Comparison of ENCODE assay signal across 29 cellular contexts in genomic region chr3:85903434-85903833, GRCh38.
"Had no signal": no experiment of that assay in that cellular context is flagged by ENCODE, and none has a peak within 500 bp of the region (broad histone marks: within the 10 kb centered on the region; RNA-seq: fewer than 3 reads in every experiment).

No MANE protein-coding gene starts in this region.

- H3K4me1 Mint-ChIP-seq: activated CD4-positive, alpha-beta T cell treated with anti-CD3 and anti-CD28 coated beads for 36 hours; activated CD4-positive, alpha-beta T cell treated with anti-CD3 and anti-CD28 coated beads, Interleukin-2, amount 10 ng/mL, durations not matched to agents 7 days and 5 days; activated naive CD4-positive, alpha-beta T cell treated with anti-CD3 and anti-CD28 coated beads, Interleukin-2, amount 10 ng/mL, durations not matched to agents 7 days and 5 days; activated naive CD8-positive, alpha-beta T cell treated with anti-CD3 and anti-CD28 coated beads, Interleukin-2, amount 50 U/mL, for 24 hours; brain had no signal

- H3K4me2 ChIP-seq: PC-9 had no signal

- H3K4me3 ChIP-seq: PC-9 had no signal

- H3K27ac ChIP-seq: PC-9 had no signal

- DNase-seq: activated CD4-positive, alpha-beta T cell treated with anti-CD3 and anti-CD28 coated beads for 36 hours; activated CD4-positive, alpha-beta T cell treated with anti-CD3 and anti-CD28 coated beads, Interleukin-2, amount 10 ng/mL, durations not matched to agents 7 days and 5 days; activated CD4-positive, alpha-beta T cell treated with anti-CD3 and anti-CD28 coated beads, Interleukin-2, amount 50 U/mL, for 48 hours; activated CD8-positive, alpha-beta memory T cell treated with anti-CD3 and anti-CD28 coated beads, Interleukin-2, amount 50 U/mL, for 4 hours; activated effector memory CD4-positive, alpha-beta T cell treated with Interleukin-2 at 50 U/mL for 16 hours; activated naive CD4-positive, alpha-beta T cell treated with anti-CD3 and anti-CD28 coated beads, Interleukin-2, amount 10 ng/mL, durations not matched to agents 7 days and 5 days; activated naive CD8-positive, alpha-beta T cell treated with anti-CD3 and anti-CD28 coated beads, Interleukin-2, amount 50 U/mL, for 24 hours; activated T-cell treated with anti-CD3 and anti-CD28 coated beads for 4 hours; activated T-cell treated with anti-CD3 and anti-CD28 coated beads, Interleukin-2, amount 50 U/mL, for 4 hours; anterior cingulate cortex; KG1; MM.1S; MV-4-11; NCI-H1092; NCI-H1436 treated with DMSO at 0.1 percent for 48 hours; NCI-H1694 treated with DMSO at 0.1 percent for 48 hours; NCI-H2029; NCI-H345; NCI-H524 treated with DMSO at 0.1 percent for 48 hours; PC-9; Right ventricle myocardium superior had no signal

- FAIRE-seq: bronchial epithelial cell, RCC 7860, TTC549 had no signal

- H3K4me3 Mint-ChIP-seq: activated CD4-positive, alpha-beta T cell treated with anti-CD3 and anti-CD28 coated beads for 36 hours; activated CD4-positive, alpha-beta T cell treated with anti-CD3 and anti-CD28 coated beads, Interleukin-2, amount 10 ng/mL, durations not matched to agents 7 days and 5 days; activated naive CD4-positive, alpha-beta T cell treated with anti-CD3 and anti-CD28 coated beads, Interleukin-2, amount 10 ng/mL, durations not matched to agents 7 days and 5 days; activated naive CD8-positive, alpha-beta T cell; activated naive CD8-positive, alpha-beta T cell treated with anti-CD3 and anti-CD28 coated beads, Interleukin-2, amount 50 U/mL, for 24 hours; activated T-cell treated with anti-CD3 and anti-CD28 coated beads, Interleukin-2, amount 50 U/mL, for 4 hours; brain; T-helper 1 cell treated with Interleukin-12 subunit alpha and Interleukin-12 subunit beta and Interleukin-4 antibody, amounts not matched to agents 30 μg/mL and 1 μg/mL, for 36 hours; T-helper 2 cell treated with Interferon-gamma antibody and Interleukin-4, amounts not matched to agents 5 μg/mL and 100 μg/mL, for 36 hours had no signal

- ATAC-seq: activated CD4-positive, alpha-beta T cell treated with anti-CD3 and anti-CD28 coated beads for 36 hours; activated CD4-positive, CD25-positive, alpha-beta regulatory T cell treated with anti-CD3 and anti-CD28 coated beads, Interleukin-2, amount 50 U/mL, for 24 hours; activated naive CD8-positive, alpha-beta T cell treated with anti-CD3 and anti-CD28 coated beads, Interleukin-2, amount 50 U/mL, for 24 hours; activated T-cell treated with anti-CD3 and anti-CD28 coated beads, Interleukin-2, amount 50 U/mL, for 4 hours had no signal

- H3K27ac Mint-ChIP-seq: activated CD4-positive, alpha-beta T cell treated with anti-CD3 and anti-CD28 coated beads for 36 hours; activated CD4-positive, alpha-beta T cell treated with anti-CD3 and anti-CD28 coated beads, Interleukin-2, amount 10 ng/mL, durations not matched to agents 7 days and 5 days; activated naive CD4-positive, alpha-beta T cell treated with anti-CD3 and anti-CD28 coated beads, Interleukin-2, amount 10 ng/mL, durations not matched to agents 7 days and 5 days; activated naive CD8-positive, alpha-beta T cell; activated naive CD8-positive, alpha-beta T cell treated with anti-CD3 and anti-CD28 coated beads, Interleukin-2, amount 50 U/mL, for 24 hours; brain; T-helper 1 cell treated with Interleukin-12 subunit alpha and Interleukin-12 subunit beta and Interleukin-4 antibody, amounts not matched to agents 30 μg/mL and 1 μg/mL, for 36 hours; T-helper 2 cell treated with Interferon-gamma antibody and Interleukin-4, amounts not matched to agents 5 μg/mL and 100 μg/mL, for 36 hours had no signal

- H3K9me3 Mint-ChIP-seq: brain had no signal

- H3K27me3 Mint-ChIP-seq: activated CD4-positive, alpha-beta T cell treated with anti-CD3 and anti-CD28 coated beads for 36 hours; activated CD4-positive, alpha-beta T cell treated with anti-CD3 and anti-CD28 coated beads, Interleukin-2, amount 10 ng/mL, durations not matched to agents 7 days and 5 days; activated naive CD4-positive, alpha-beta T cell treated with anti-CD3 and anti-CD28 coated beads, Interleukin-2, amount 10 ng/mL, durations not matched to agents 7 days and 5 days; activated naive CD8-positive, alpha-beta T cell; activated naive CD8-positive, alpha-beta T cell treated with anti-CD3 and anti-CD28 coated beads, Interleukin-2, amount 50 U/mL, for 24 hours; brain had no signal

- H3K36me3 Mint-ChIP-seq: activated naive CD4-positive, alpha-beta T cell treated with anti-CD3 and anti-CD28 coated beads, Interleukin-2, amount 10 ng/mL, durations not matched to agents 7 days and 5 days; activated naive CD8-positive, alpha-beta T cell; brain had no signal

- H2AFZ ChIP-seq: PC-9 had no signal
